Comparison of ENCODE assay signal across 8 cellular contexts in genomic region chr19:20051841-20052768, GRCh38. TPM values are rescaled to one million over a fixed set of nuclear protein-coding genes. Genes with fewer than 3 reads are reported as not detected.
DNase-seq lines count a peak whose midpoint lies in the region; ATAC-seq, FAIRE-seq and TF ChIP-seq lines count a peak whose summit lies in the region.

No MANE protein-coding gene starts in this region.

- peak; percentile 13 for TF ChIP-seq CTCF in kidney (IDR thresholded peaks at IDR 0.05; ENCODE audit: borderline replicate concordance, extremely low read depth, insufficient read depth)

- peak overlapping the region; percentile 84 to 85 for H3K9ac ChIP-seq in kidney (ENCODE audit: low read length in 2 of 2)

- intact Hi-C loops in kidney (cut with DNase I), result no loop called here

- no peaks in the 10 kb centered on the region for H3K36me3 ChIP-seq in kidney (ENCODE audit: control insufficient read depth in 1 of 2, insufficient read depth in 2 of 2, low read length in 2 of 2)

- H3K27ac ChIP-seq in cingulate gyrus (ENCODE audit: low read depth, low read length), result peak overlapping the region; percentile 79
- peak overlapping the region; percentile 72 to 85 for H3K27ac ChIP-seq in kidney (ENCODE audit: low read depth in 2 of 2, low read length in 2 of 2)

- no peaks in the 10 kb centered on the region for H3K9me3 ChIP-seq in kidney (ENCODE audit: control insufficient read depth in 1 of 2, low read length in 2 of 2)

- ATAC-seq in HG02763 (IDR thresholded peaks at IDR 0.05; ENCODE audit: unreplicated experiment), result peak; percentile 91
- no peak for ATAC-seq in GM19324 (IDR thresholded peaks at IDR 0.05; ENCODE audit: low FRiP score, unreplicated experiment)

- H3K4me3 ChIP-seq in GM08714 (ENCODE audit: low read length), result peak overlapping the region; percentile 59; the same call in 1 of the 2 replicates
- peak overlapping the region; percentile 97 to 98 for H3K4me3 ChIP-seq in kidney (ENCODE audit: low read length in 2 of 2)

- peak; percentile 98 for FAIRE-seq in kidney (lab: Jason Lieb, UNC)

- peaks cover 0 to 8% of the 10 kb centered on the region in 2 donors for H3K4me1 ChIP-seq in kidney (ENCODE audit: control insufficient read depth in 1 of 2, insufficient read depth in 1 of 2, low read depth in 1 of 2, low read length in 2 of 2)

- DNase-seq in NCI-H2029 treated with DMSO at 0.1 percent for 48 hours (lab: John Stamatoyannopoulos, UW) (peak; percentile 98), kidney (peak; percentile 99)
- peak; percentile 36 for DNase-seq in activated CD4-positive, alpha-beta T cell treated with anti-CD3 and anti-CD28 coated beads for 1 hour
- DNase-seq in stimulated activated CD4-positive, alpha-beta T cell treated with anti-CD3 and anti-CD28 coated beads, Interleukin-12 subunit alpha, Interleukin-12 subunit beta, amount 100 ng/mL, for 48 hours (ENCODE audit: low read depth in 2 of 3, low spot score in 1 of 3), result peak; percentile 48 to 63 (median 60)

RNA-seq across cellular contexts. Expression of gene ZNF682, which starts 12.8 kb away (rescaled TPM):
- total RNA-seq in kidney, result 8.6 TPM
- polyA plus RNA-seq in kidney (ENCODE audit: insufficient read depth, low read depth, low replicate concordance), result 6.5 TPM

RNA-seq across cellular contexts. Expression of gene ZNF90, which starts 25.7 kb away (rescaled TPM):
- 4.7 TPM for total RNA-seq in kidney
- 2.3 TPM for polyA plus RNA-seq in kidney (ENCODE audit: insufficient read depth, low read depth, low replicate concordance)

Comparison
In these comparisons a context has a peak if more than half of its experiments do, and no peak if none do; other contexts are left out.
1. DNase-seq: peak in every context shown above with its lines; median percentile 99 in kidney; 98 in NCI-H2029 treated with DMSO at 0.1 percent for 48 hours; 60 in stimulated activated CD4-positive, alpha-beta T cell treated with anti-CD3 and anti-CD28 coated beads, Interleukin-12 subunit alpha, Interleukin-12 subunit beta, amount 100 ng/mL, for 48 hours; 36 in activated CD4-positive, alpha-beta T cell treated with anti-CD3 and anti-CD28 coated beads for 1 hour.